Comparison of ENCODE assay signal across 1 cellular context in the genomic region with DNA sequence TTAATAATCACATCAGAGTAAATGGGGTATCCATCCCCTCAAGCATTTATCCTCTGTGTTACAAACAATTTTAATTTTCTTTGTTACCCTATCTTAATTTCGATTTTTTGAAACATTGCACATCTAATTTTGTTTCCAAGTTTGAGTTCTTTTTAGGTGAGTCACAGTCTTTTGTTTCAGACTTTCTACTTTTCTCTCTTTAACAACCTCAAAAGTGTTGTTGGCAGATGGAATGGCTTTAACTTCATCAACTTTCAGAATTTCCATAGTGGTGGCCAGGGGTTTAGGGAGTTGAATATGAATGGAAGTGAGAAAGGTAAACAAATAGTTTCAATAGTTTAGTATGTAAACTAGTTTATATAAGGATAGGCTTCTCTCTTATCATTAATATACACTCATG.
TF ChIP-seq lines count a peak whose summit lies in the region.

No MANE protein-coding gene starts in this region.

TF ChIP-seq in WTC11, 78 proteins besides CTCF, POLR2A, EP300 and RAD21 (continued from another document):
- TF ChIP-seq, protein P1, sequence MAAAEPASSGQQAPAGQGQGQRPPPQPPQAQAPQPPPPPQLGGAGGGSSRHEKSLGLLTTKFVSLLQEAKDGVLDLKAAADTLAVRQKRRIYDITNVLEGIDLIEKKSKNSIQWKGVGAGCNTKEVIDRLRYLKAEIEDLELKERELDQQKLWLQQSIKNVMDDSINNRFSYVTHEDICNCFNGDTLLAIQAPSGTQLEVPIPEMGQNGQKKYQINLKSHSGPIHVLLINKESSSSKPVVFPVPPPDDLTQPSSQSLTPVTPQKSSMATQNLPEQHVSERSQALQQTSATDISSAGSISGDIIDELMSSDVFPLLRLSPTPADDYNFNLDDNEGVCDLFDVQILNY (CRISPR knock-in tag; IDR thresholded peaks at IDR 0.05) = no peak
- no peak for TF ChIP-seq GABPB1 (CRISPR knock-in tag; IDR thresholded peaks at IDR 0.05)
- no peak for TF ChIP-seq ERG (CRISPR knock-in tag; IDR thresholded peaks at IDR 0.05)
- no peak for TF ChIP-seq FOXK1 (CRISPR knock-in tag; IDR thresholded peaks at IDR 0.05)
- no peak for TF ChIP-seq MAX (CRISPR knock-in tag; IDR thresholded peaks at IDR 0.05)
- no peak for TF ChIP-seq NFE2L1 (CRISPR knock-in tag; IDR thresholded peaks at IDR 0.05)
- no peak for TF ChIP-seq ZNF317 (CRISPR knock-in tag; IDR thresholded peaks at IDR 0.05; ENCODE audit: borderline replicate concordance, low read depth)
